ENCODE assay signal across 31 cellular contexts in the genomic region with DNA sequence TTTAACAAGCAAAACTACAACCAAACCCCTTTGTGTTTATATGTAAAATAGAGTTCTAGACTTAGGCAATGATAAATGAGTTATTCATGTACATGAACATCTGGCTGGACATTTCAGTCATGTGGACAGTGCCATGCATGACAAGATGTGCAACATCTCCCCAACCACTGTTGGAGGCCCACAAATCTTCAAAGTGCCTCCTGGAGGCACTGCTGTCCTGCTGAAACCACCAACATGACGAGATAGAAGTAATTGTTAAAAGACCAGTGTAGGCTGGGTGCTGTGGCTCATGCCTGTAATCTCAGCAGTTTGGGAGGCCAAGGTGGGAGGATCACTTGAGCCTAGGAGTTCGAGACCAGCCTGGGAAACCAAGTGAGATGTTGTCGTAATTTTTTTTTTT. TPM values are rescaled to one million over a fixed set of nuclear protein-coding genes. Genes with fewer than 3 reads are reported as not detected.
A peak's percentile ranks its signal among the peaks of the same experiment; 100 is the strongest.
DNase-seq lines count a peak whose midpoint lies in the region; ATAC-seq, FAIRE-seq and TF ChIP-seq lines count a peak whose summit lies in the region.
"Had no signal": no experiment of that assay in that cellular context is flagged by ENCODE, and none has a peak within 500 bp of the region (broad histone marks: within the 10 kb centered on the region; RNA-seq: fewer than 3 reads in every experiment).

No MANE protein-coding gene starts in this region.

- no peak for FAIRE-seq in GM12878 (lab: Jason Lieb, UNC)
- FAIRE-seq: kidney, RCC 7860, TTC549 had no signal

- no TSS peak for BruUV-seq in GM12878 (replicated peaks; lab: Mats Ljungman, UMichigan)

- H3K27me3 ChIP-seq in GM12878 (replicated peaks in 1 of 2; ENCODE audit: control insufficient read depth in 2 of 2, insufficient read depth in 2 of 2, low read length in 1 of 2) (no peaks in the 10 kb centered on the region), psoas muscle (ENCODE audit: insufficient read depth in 3 of 3, low read length in 2 of 3) (no peaks in the 10 kb centered on the region)
- H3K27me3 ChIP-seq: dorsolateral prefrontal cortex, sigmoid colon, SJCRH30, suprapubic skin had no signal

- H3K9me3 ChIP-seq in GM12878 (replicated peaks; ENCODE audit: control insufficient read depth, insufficient read depth, low read length) (no peaks in the 10 kb centered on the region), psoas muscle (no peaks in the 10 kb centered on the region)
- H3K9me3 ChIP-seq: sigmoid colon, SJCRH30, suprapubic skin had no signal

- H3K4me1 Mint-ChIP-seq in stimulated activated naive CD8-positive, alpha-beta T cell treated with anti-CD3 and anti-CD28 coated beads, Interleukin-15, amount 100 ng/mL, for 72 hours, result no peaks in the 10 kb centered on the region
- H3K4me1 Mint-ChIP-seq: CD14-positive monocyte; naive thymus-derived CD4-positive, alpha-beta T cell; stimulated activated memory B cell treated with anti-CD40 and anti-IgM and Interleukin-4, amounts not matched to agents 10 μg/mL and 1 μg/mL and 100 μg/mL, for 72 hours had no signal

- ATAC-seq in stimulated activated naive CD8-positive, alpha-beta T cell treated with anti-CD3 and anti-CD28 coated beads, Interleukin-15, amount 100 ng/mL, for 72 hours, result peak; percentile 72
- no peak for ATAC-seq in stimulated activated naive CD8-positive, alpha-beta T cell treated with anti-CD3 and anti-CD28 coated beads, Interleukin-15, Interleukin-2, amounts not matched to agents 100 U/mL and 50 U/mL, for 24 hours
- ATAC-seq in GM12878 (peak; percentile 32; the same call in 1 of the 3 replicates), psoas muscle (no peak), GM21390 (IDR thresholded peaks at IDR 0.05; ENCODE audit: unreplicated experiment) (no peak)
- ATAC-seq: activated CD4-positive, CD25-positive, alpha-beta regulatory T cell treated with anti-CD3 and anti-CD28 coated beads, Interleukin-2, amount 50 U/mL, for 24 hours; naive thymus-derived CD4-positive, alpha-beta T cell; stimulated activated memory B cell treated with anti-CD40 and anti-IgM and Interleukin-4, amounts not matched to agents 10 μg/mL and 1 μg/mL and 100 μg/mL, for 72 hours had no signal

- peak; percentile 15; the same call in 1 of the 2 replicates for TF ChIP-seq RAD21 in GM12878 (IDR thresholded peaks at IDR 0.05; ENCODE audit: insufficient read depth, low read depth, low read length)

- RAD21 ChIA-PET in GM12878 (lab: Charles Lee; ENCODE audit: unreplicated experiment), result no interaction called here

- WGBS in GM12878 (ENCODE audit: insufficient coverage, insufficient replicate concordance, low lambda C conversion rate, missing lambda C conversion rate), result 72% methylated on average over 3 of the region's 3 CpGs
- WGBS in psoas muscle, 3 donors, result 86 to 96% (median 93%) methylated on average over 3 of the region's 3 CpGs

- SMC1A ChIA-PET in GM12878 (lab: Charles Lee; ENCODE audit: uncharacterized antibody, unreplicated experiment), result interaction anchor here (0.6 kb wide), 1 partner anchor 12 kb away, joined by 3 read pairs; no protein-coding TSS in a partner anchor

- POLR2A ChIA-PET in GM12878 (lab: Charles Lee), result no interaction called here

- H3K9ac ChIP-seq in GM12878 (ENCODE audit: control insufficient read depth, insufficient read depth, low read length), result no peak overlapping the region
- H3K9ac ChIP-seq: KMS-11 had no signal

- H3K4me1 ChIP-seq in GM12878 (ENCODE audit: control insufficient read depth, insufficient read depth, low read length) (peaks cover 4% of the 10 kb centered on the region; the same call in 1 of the 2 replicates), psoas muscle (no peaks in the 10 kb centered on the region)
- H3K4me1 ChIP-seq: sigmoid colon, SJCRH30, suprapubic skin had no signal

- H3K79me2 ChIP-seq in GM12878 (ENCODE audit: control insufficient read depth, insufficient read depth, low read length), result no peaks in the 10 kb centered on the region

- 0 out of 6 replicates have a peak, but pooled peaks of 1 of the 3 experiments have one; percentile 2 for TF ChIP-seq CTCF in GM12878 (IDR thresholded peaks at IDR 0.05 in 2 of 3, conservative IDR thresholded peaks at IDR 0.05 in 1 of 3; ENCODE audit: control insufficient read depth in 2 of 3, extremely low read depth in 1 of 3, insufficient read depth in 1 of 3, low read depth in 3 of 3, low read length in 3 of 3)
- TF ChIP-seq CTCF in psoas muscle (IDR thresholded peaks at IDR 0.05), result no peak

- no peaks in the 10 kb centered on the region for H3K36me3 ChIP-seq in GM12878 (ENCODE audit: control insufficient read depth in 2 of 2, insufficient read depth in 2 of 2, low read length in 1 of 2)
- no peaks in the 10 kb centered on the region for H3K36me3 ChIP-seq in psoas muscle (ENCODE audit: insufficient read depth in 1 of 2, low read depth in 1 of 2)
- H3K36me3 ChIP-seq: sigmoid colon, SJCRH30, suprapubic skin had no signal

- H3K27ac Mint-ChIP-seq in stimulated activated naive CD8-positive, alpha-beta T cell treated with anti-CD3 and anti-CD28 coated beads, Interleukin-15, amount 100 ng/mL, for 72 hours, result no peak overlapping the region
- H3K27ac Mint-ChIP-seq: activated CD4-positive, alpha-beta memory T cell treated with anti-CD3 and anti-CD28 coated beads for 36 hours; activated naive CD8-positive, alpha-beta T cell treated with anti-CD3 and anti-CD28 coated beads for 36 hours; H9; progenitor cell of endocrine pancreas; stimulated activated memory B cell treated with anti-CD40 and anti-IgM and Interleukin-4, amounts not matched to agents 10 μg/mL and 1 μg/mL and 100 μg/mL, for 72 hours had no signal

- intact Hi-C loops in GM12878 (cut with micrococcal nuclease; ENCODE audit: unreplicated experiment) (no loop called here), psoas muscle (cut with DNase I) (no loop called here)

- no peaks in the 10 kb centered on the region for H4K20me1 ChIP-seq in GM12878 (ENCODE audit: control insufficient read depth, insufficient read depth)

- H2AFZ ChIP-seq in GM12878 (ENCODE audit: control insufficient read depth, low read depth, low read length), result no peak overlapping the region

- DNase-seq in stimulated activated naive CD8-positive, alpha-beta T cell treated with anti-CD3 and anti-CD28 coated beads, Interleukin-15, amount 100 ng/mL, for 72 hours, result no peak
- no peak for DNase-seq in stimulated activated naive CD8-positive, alpha-beta T cell treated with anti-CD3 and anti-CD28 coated beads, Interleukin-15, Interleukin-2, amounts not matched to agents 100 U/mL and 50 U/mL, for 24 hours
- DNase-seq in NAMALWA (ENCODE audit: low spot score) (peak; percentile 43), GM12878 (ENCODE audit: low read depth, low spot score) (no peak), psoas muscle (no peak), NCI-H1436 (lab: John Stamatoyannopoulos, UW) (no peak)
- DNase-seq: activated CD4-positive, alpha-beta memory T cell treated with anti-CD3 and anti-CD28 coated beads for 36 hours; activated CD8-positive, alpha-beta memory T cell treated with anti-CD3 and anti-CD28 coated beads, Interleukin-2, amount 50 U/mL, for 4 hours; activated naive CD8-positive, alpha-beta T cell treated with anti-CD3 and anti-CD28 coated beads for 36 hours; dorsolateral prefrontal cortex; GDM1; H9; kidney; midbrain; naive thymus-derived CD4-positive, alpha-beta T cell; NCI-H1092; NCI-H187; NCI-H524 treated with DMSO at 0.1 percent for 48 hours; NK-92 treated with Interleukin-12 subunit alpha and Interleukin-12 subunit beta, amount 100 ng/mL, for 24 hours; SJCRH30; stimulated activated CD4-positive, alpha-beta T cell treated with anti-CD3 and anti-CD28 coated beads, Interleukin-4, amount 100 ng/mL, for 4 hours had no signal

- in situ Hi-C loops in GM12878 (cut with MboI), result no loop called here

- no peak overlapping the region for H3K4me2 ChIP-seq in GM12878 (ENCODE audit: control insufficient read depth, insufficient read depth)
- H3K4me2 ChIP-seq: KMS-11 had no signal

- CTCF ChIA-PET in GM12878 (lab: Yijun Ruan, JAX), result no interaction called here

- H3K27ac ChIP-seq in GM12878 (ENCODE audit: control insufficient read depth, insufficient read depth), result no peak overlapping the region
- no peak overlapping the region for H3K27ac ChIP-seq in psoas muscle
- H3K27ac ChIP-seq: dorsolateral prefrontal cortex, KMS-11, sigmoid colon, SJCRH30, suprapubic skin had no signal

- H3K9me3 Mint-ChIP-seq in stimulated activated naive CD8-positive, alpha-beta T cell treated with anti-CD3 and anti-CD28 coated beads, Interleukin-15, amount 100 ng/mL, for 72 hours, result no peaks in the 10 kb centered on the region
- H3K9me3 Mint-ChIP-seq: activated CD4-positive, alpha-beta memory T cell treated with anti-CD3 and anti-CD28 coated beads for 36 hours; activated naive CD8-positive, alpha-beta T cell treated with anti-CD3 and anti-CD28 coated beads for 36 hours; CD14-positive monocyte; H9; naive thymus-derived CD4-positive, alpha-beta T cell; stimulated activated memory B cell treated with anti-CD40 and anti-IgM and Interleukin-4, amounts not matched to agents 10 μg/mL and 1 μg/mL and 100 μg/mL, for 72 hours had no signal

- no peak for TF ChIP-seq POLR2A in GM12878 (IDR thresholded peaks at IDR 0.05; ENCODE audit: low read depth, low read length)

- H3K4me3 Mint-ChIP-seq in stimulated activated naive CD8-positive, alpha-beta T cell treated with anti-CD3 and anti-CD28 coated beads, Interleukin-15, amount 100 ng/mL, for 72 hours, result no peak overlapping the region
- H3K4me3 Mint-ChIP-seq: activated CD4-positive, alpha-beta memory T cell treated with anti-CD3 and anti-CD28 coated beads for 36 hours; activated naive CD8-positive, alpha-beta T cell treated with anti-CD3 and anti-CD28 coated beads for 36 hours; CD14-positive monocyte; H9; naive thymus-derived CD4-positive, alpha-beta T cell; stimulated activated memory B cell treated with anti-CD40 and anti-IgM and Interleukin-4, amounts not matched to agents 10 μg/mL and 1 μg/mL and 100 μg/mL, for 72 hours had no signal

- no peak for TF ChIP-seq EP300 in GM12878 (IDR thresholded peaks at IDR 0.05; ENCODE audit: borderline replicate concordance in 1 of 2, control insufficient read depth in 1 of 2, low read depth in 2 of 2, low read length in 2 of 2)

- H3K4me3 ChIP-seq in GM12878 (no peak overlapping the region), psoas muscle (no peak overlapping the region)
- H3K4me3 ChIP-seq: dorsolateral prefrontal cortex, sigmoid colon, SJCRH30, suprapubic skin had no signal

- no peaks in the 10 kb centered on the region for H3K27me3 Mint-ChIP-seq in stimulated activated naive CD8-positive, alpha-beta T cell treated with anti-CD3 and anti-CD28 coated beads, Interleukin-15, amount 100 ng/mL, for 72 hours
- H3K27me3 Mint-ChIP-seq: activated CD4-positive, alpha-beta memory T cell treated with anti-CD3 and anti-CD28 coated beads for 36 hours; activated naive CD8-positive, alpha-beta T cell treated with anti-CD3 and anti-CD28 coated beads for 36 hours; naive thymus-derived CD4-positive, alpha-beta T cell; progenitor cell of endocrine pancreas; stimulated activated memory B cell treated with anti-CD40 and anti-IgM and Interleukin-4, amounts not matched to agents 10 μg/mL and 1 μg/mL and 100 μg/mL, for 72 hours had no signal

RNA-seq across cellular contexts. Expression of a gene that starts 18.5 kb away (rescaled TPM):
- total RNA-seq in GM12878 (2013; cell fraction: nucleolus; rRNA removed), result 199 and 207 TPM in 2 replicates
- total RNA-seq in GM12878 (2014; rRNA removed), result 4,456 and 4,588 TPM in 2 replicates
- total RNA-seq in GM12878 (2014; rRNA removed; fragmentation: Illumina TruSeq; extraction: Trizol), result 4,167 and 4,257 TPM in 2 replicates
- total RNA-seq in GM12878 (2021), result 2,712 and 2,761 TPM in 2 replicates
- 2,354 TPM for polyA plus RNA-seq in GM12878 (2011; ENCODE audit: low read depth)
- 5,180 and 5,731 TPM in 2 replicates for polyA plus RNA-seq in GM12878 (2011; rRNA removed)
- polyA plus RNA-seq in GM12878 (2011; cell fraction: cytosol; rRNA removed), result 5,694 and 5,820 TPM in 2 replicates
- 2,120 and 2,526 TPM in 2 replicates for polyA plus RNA-seq in GM12878 (2011; cell fraction: nucleus; rRNA removed)
- polyA plus RNA-seq in GM12878 (2012), result 2,415 and 3,182 TPM in 2 replicates
- polyA plus RNA-seq in GM12878 (2014; fragmentation: Illumina TruSeq; extraction: Trizol), result 7,982 and 8,071 TPM in 2 replicates
- polyA plus RNA-seq in GM12878 (2014; fragmentation: Nextera tagmentation; extraction: Ambion mirVana), result 1,000 to 10,000 TPM; 4,393 to 4,550 TPM
- polyA plus RNA-seq in GM12878 (2014; rRNA removed), result 5,467 and 5,874 TPM in 2 replicates
- 1,000 to 10,000 TPM; 5,978 to 5,991 TPM for polyA plus RNA-seq in GM12878 (2016; fragmentation: Nextera tagmentation; extraction: Ambion mirVana)
- polyA minus RNA-seq in GM12878 (2011; rRNA and poly(A)+ RNA removed), result 2,105 and 2,245 TPM in 2 replicates
- 516 and 593 TPM in 2 replicates for polyA minus RNA-seq in GM12878 (2011; cell fraction: cytosol; rRNA and poly(A)+ RNA removed)
- polyA minus RNA-seq in GM12878 (2011; cell fraction: nucleus; rRNA and poly(A)+ RNA removed), result 234 and 319 TPM in 2 replicates
- 100 to 1,000 TPM; 251 to 725 (median 513) TPM for total RNA-seq in psoas muscle
- polyA plus RNA-seq in psoas muscle, result 1,000 to 10,000 TPM; 1,071 to 3,448 (median 1,168) TPM

RNA-seq across cellular contexts. Expression of a gene that starts 32.9 kb away (rescaled TPM):
- 59.9 and 61.4 TPM in 2 replicates for total RNA-seq in GM12878 (2013; cell fraction: nucleolus; rRNA removed)
- total RNA-seq in GM12878 (2014; rRNA removed), result 268 and 270 TPM in 2 replicates
- total RNA-seq in GM12878 (2014; rRNA removed; fragmentation: Illumina TruSeq; extraction: Trizol), result 166 and 170 TPM in 2 replicates
- 212 and 219 TPM in 2 replicates for total RNA-seq in GM12878 (2021)
- 183 TPM for polyA plus RNA-seq in GM12878 (2011; ENCODE audit: low read depth)
- polyA plus RNA-seq in GM12878 (2011; rRNA removed), result 285 and 347 TPM in 2 replicates
- polyA plus RNA-seq in GM12878 (2011; cell fraction: cytosol; rRNA removed), result 303 and 308 TPM in 2 replicates
- polyA plus RNA-seq in GM12878 (2011; cell fraction: nucleus; rRNA removed), result 78.4 and 86.9 TPM in 2 replicates
- 164 and 168 TPM in 2 replicates for polyA plus RNA-seq in GM12878 (2012)
- 154 and 167 TPM in 2 replicates for polyA plus RNA-seq in GM12878 (2014; fragmentation: Illumina TruSeq; extraction: Trizol)
- polyA plus RNA-seq in GM12878 (2014; fragmentation: Nextera tagmentation; extraction: Ambion mirVana), result 100 to 1,000 TPM; 118 to 162 TPM
- 234 and 282 TPM in 2 replicates for polyA plus RNA-seq in GM12878 (2014; rRNA removed)
- polyA plus RNA-seq in GM12878 (2016; fragmentation: Nextera tagmentation; extraction: Ambion mirVana), result 100 to 1,000 TPM; 358 to 366 TPM
- polyA minus RNA-seq in GM12878 (2011; rRNA and poly(A)+ RNA removed), result 137 and 175 TPM in 2 replicates
- polyA minus RNA-seq in GM12878 (2011; cell fraction: cytosol; rRNA and poly(A)+ RNA removed), result 49.3 and 52.8 TPM in 2 replicates
- polyA minus RNA-seq in GM12878 (2011; cell fraction: nucleus; rRNA and poly(A)+ RNA removed), result 13.1 and 19.0 TPM in 2 replicates
- 100 to 1,000 TPM; 121 to 155 (median 127) TPM for total RNA-seq in psoas muscle
- 100 to 1,000 TPM in 1 of 3 donors, 10 to 100 TPM in 2; 37.1 to 129 (median 66.5) TPM for polyA plus RNA-seq in psoas muscle

Comparison
In these comparisons a context has a peak if more than half of its experiments do, and no peak if none do; other contexts are left out.
1. ATAC-seq: peak in stimulated activated naive CD8-positive, alpha-beta T cell treated with anti-CD3 and anti-CD28 coated beads, Interleukin-15, amount 100 ng/mL, for 72 hours (single experiment) and GM12878 (single experiment); none in stimulated activated naive CD8-positive, alpha-beta T cell treated with anti-CD3 and anti-CD28 coated beads, Interleukin-15, Interleukin-2, amounts not matched to agents 100 U/mL and 50 U/mL, for 24 hours (single experiment), psoas muscle (0 of 4) and GM21390 (single experiment).